8 cellular contexts compared by ENCODE assay signal in genomic region chr20:38747495-38748096, GRCh38. TPM values are rescaled to one million over a fixed set of nuclear protein-coding genes. Genes with fewer than 3 reads are reported as not detected.
DNase-seq lines count a peak whose midpoint lies in the region; ATAC-seq, FAIRE-seq and TF ChIP-seq lines count a peak whose summit lies in the region.

No MANE protein-coding gene starts in this region.

- no peaks in the 10 kb centered on the region for H3K36me3 Mint-ChIP-seq in activated CD8-positive, alpha-beta memory T cell treated with anti-CD3 and anti-CD28 coated beads, Interleukin-2, amount 10 ng/mL, durations not matched to agents 7 days and 5 days
- H3K36me3 Mint-ChIP-seq in activated T-helper 1 cell treated with anti-CD3 and anti-CD28 coated beads, Interleukin-12 subunit alpha, Interleukin-12 subunit beta, Interleukin-2, Interleukin-4 antibody, amounts not matched to agents 30 ng/mL and 10 ng/mL and 1 ng/mL, durations not matched to agents 14 hours and 24 hours and 36 hours (ENCODE audit: low read depth) = peaks cover 17% of the 10 kb centered on the region

- H3K9ac ChIP-seq in keratinocyte (ENCODE audit: control insufficient read depth, extremely low read depth, insufficient read depth, low read length) = peak overlapping the region; percentile 26

- H3K36me3 ChIP-seq in keratinocyte (ENCODE audit: control insufficient read depth in 2 of 2, extremely low read depth in 1 of 2, insufficient read depth in 2 of 2, low read length in 2 of 2) (peaks cover 0 to 4% of the 10 kb centered on the region in 2 experiments), tibial artery (peaks cover 0 to 11% (median 8%) of the 10 kb centered on the region in 3 donors)

- intact Hi-C loops in activated T-helper 1 cell treated with anti-CD3 and anti-CD28 coated beads, Interleukin-12 subunit alpha, Interleukin-12 subunit beta, Interleukin-2, Interleukin-4 antibody, amounts not matched to agents 30 ng/mL and 10 ng/mL and 1 ng/mL, durations not matched to agents 14 hours and 24 hours and 36 hours (cut with micrococcal nuclease) = loop anchor here (1.0 to 2.0 kb wide), 8 partner anchors 16 to 215 kb away; partner anchors contain the start of genes DHX35, FAM83D and PPP1R16B
- intact Hi-C loops in tibial artery (cut with DNase I; ENCODE audit: low total_unique reads) = no loop called here

- H3K9me1 ChIP-seq in keratinocyte (ENCODE audit: control insufficient read depth, extremely low read depth, insufficient read depth, low read length) = no peaks in the 10 kb centered on the region

- H3K4me1 ChIP-seq in keratinocyte (ENCODE audit: control insufficient read depth, extremely low read depth, insufficient read depth, low read length) (peaks cover 13% of the 10 kb centered on the region), tibial artery (peaks cover 0 to 15% (median 10%) of the 10 kb centered on the region in 4 donors)

- H3K4me3 ChIP-seq in keratinocyte (ENCODE audit: control insufficient read depth in 2 of 3, extremely low read depth in 1 of 3, insufficient read depth in 2 of 3, low read depth in 1 of 3, low read length in 3 of 3) = peak overlapping the region; percentile 66 to 72 (median 70)
- peak overlapping the region; percentile 87 to 90 for H3K4me3 ChIP-seq in tibial artery

- peaks cover 26% of the 10 kb centered on the region for H3K4me1 Mint-ChIP-seq in activated CD8-positive, alpha-beta memory T cell treated with anti-CD3 and anti-CD28 coated beads, Interleukin-2, amount 10 ng/mL, durations not matched to agents 7 days and 5 days
- peaks cover 37% of the 10 kb centered on the region for H3K4me1 Mint-ChIP-seq in activated T-helper 1 cell treated with anti-CD3 and anti-CD28 coated beads, Interleukin-12 subunit alpha, Interleukin-12 subunit beta, Interleukin-2, Interleukin-4 antibody, amounts not matched to agents 30 ng/mL and 10 ng/mL and 1 ng/mL, durations not matched to agents 14 hours and 24 hours and 36 hours (ENCODE audit: low read depth)

- FAIRE-seq in keratinocyte (lab: Jason Lieb, UNC) = no peak

- H4K20me1 ChIP-seq in keratinocyte (ENCODE audit: control insufficient read depth, extremely low read depth, insufficient read depth, low read length) = no peaks in the 10 kb centered on the region

- H3K9me3 Mint-ChIP-seq in activated CD8-positive, alpha-beta memory T cell treated with anti-CD3 and anti-CD28 coated beads, Interleukin-2, amount 10 ng/mL, durations not matched to agents 7 days and 5 days (ENCODE audit: low read depth) = no peaks in the 10 kb centered on the region
- no peaks in the 10 kb centered on the region for H3K9me3 Mint-ChIP-seq in activated T-helper 1 cell treated with anti-CD3 and anti-CD28 coated beads, Interleukin-12 subunit alpha, Interleukin-12 subunit beta, Interleukin-2, Interleukin-4 antibody, amounts not matched to agents 30 ng/mL and 10 ng/mL and 1 ng/mL, durations not matched to agents 14 hours and 24 hours and 36 hours

- ATAC-seq in activated CD8-positive, alpha-beta memory T cell treated with anti-CD3 and anti-CD28 coated beads, Interleukin-2, amount 10 ng/mL, durations not matched to agents 7 days and 5 days = no peak

- DNase-seq in activated CD8-positive, alpha-beta memory T cell treated with anti-CD3 and anti-CD28 coated beads, Interleukin-2, amount 10 ng/mL, durations not matched to agents 7 days and 5 days = no peak
- DNase-seq in activated CD8-positive, alpha-beta memory T cell treated with anti-CD3 and anti-CD28 coated beads for 24 hours = no peak
- no peak for DNase-seq in activated T-helper 1 cell treated with anti-CD3 and anti-CD28 coated beads, Interleukin-12 subunit alpha, Interleukin-12 subunit beta, Interleukin-2, Interleukin-4 antibody, amounts not matched to agents 30 ng/mL and 10 ng/mL and 1 ng/mL, durations not matched to agents 14 hours and 24 hours and 36 hours (ENCODE audit: low spot score)
- DNase-seq in keratinocyte (ENCODE audit: low read depth, low spot score) = no peak
- no peak for DNase-seq in tibial artery
- DNase-seq in superior temporal gyrus (ENCODE audit: extremely low spot score) = no peak
- no peak for DNase-seq in DMS153 treated with DMSO at 0.1 percent for 48 hours (lab: John Stamatoyannopoulos, UW; ENCODE audit: unreplicated experiment)
- no peak for DNase-seq in SKM-1 treated with dmso at 0.1 percent for 144 hours (lab: John Stamatoyannopoulos, UW; ENCODE audit: unreplicated experiment)

- H3K79me2 ChIP-seq in keratinocyte (ENCODE audit: control insufficient read depth, insufficient read depth, low read length) = peaks cover 4% of the 10 kb centered on the region

- no peaks in the 10 kb centered on the region for H3K9me3 ChIP-seq in keratinocyte (ENCODE audit: control insufficient read depth, low read depth, low read length)
- H3K9me3 ChIP-seq in tibial artery = no peaks in the 10 kb centered on the region

- dilution Hi-C loops in keratinocyte (cut with MboI; ENCODE audit: extremely low pct_ligation_motif_present, low sequenced_read_pairs) = no loop called here

- peak overlapping the region; percentile 91 for H3K4me3 Mint-ChIP-seq in activated CD8-positive, alpha-beta memory T cell treated with anti-CD3 and anti-CD28 coated beads, Interleukin-2, amount 10 ng/mL, durations not matched to agents 7 days and 5 days
- H3K4me3 Mint-ChIP-seq in activated T-helper 1 cell treated with anti-CD3 and anti-CD28 coated beads, Interleukin-12 subunit alpha, Interleukin-12 subunit beta, Interleukin-2, Interleukin-4 antibody, amounts not matched to agents 30 ng/mL and 10 ng/mL and 1 ng/mL, durations not matched to agents 14 hours and 24 hours and 36 hours = peak overlapping the region; percentile 94

- H3K27ac Mint-ChIP-seq in activated CD8-positive, alpha-beta memory T cell treated with anti-CD3 and anti-CD28 coated beads, Interleukin-2, amount 10 ng/mL, durations not matched to agents 7 days and 5 days = peak overlapping the region; percentile 27
- peak overlapping the region; percentile 78 for H3K27ac Mint-ChIP-seq in activated T-helper 1 cell treated with anti-CD3 and anti-CD28 coated beads, Interleukin-12 subunit alpha, Interleukin-12 subunit beta, Interleukin-2, Interleukin-4 antibody, amounts not matched to agents 30 ng/mL and 10 ng/mL and 1 ng/mL, durations not matched to agents 14 hours and 24 hours and 36 hours

- TF ChIP-seq CTCF in keratinocyte (optimal IDR thresholded peaks at IDR 0.05 in 1 of 3, IDR thresholded peaks at IDR 0.05 in 1 of 3, conservative IDR thresholded peaks at IDR 0.05 in 1 of 3; ENCODE audit: extremely low read depth in 1 of 3, insufficient read depth in 2 of 3, low read length in 3 of 3) (no peak), tibial artery (IDR thresholded peaks at IDR 0.05) (no peak)

- H3K27ac ChIP-seq in keratinocyte (ENCODE audit: control insufficient read depth, insufficient read depth, low read length) (no peak overlapping the region), tibial artery (peak overlapping the region; percentile 83 to 86)

- H3K27me3 Mint-ChIP-seq in activated CD8-positive, alpha-beta memory T cell treated with anti-CD3 and anti-CD28 coated beads, Interleukin-2, amount 10 ng/mL, durations not matched to agents 7 days and 5 days = peaks cover 9% of the 10 kb centered on the region
- peaks cover 11% of the 10 kb centered on the region for H3K27me3 Mint-ChIP-seq in activated T-helper 1 cell treated with anti-CD3 and anti-CD28 coated beads, Interleukin-12 subunit alpha, Interleukin-12 subunit beta, Interleukin-2, Interleukin-4 antibody, amounts not matched to agents 30 ng/mL and 10 ng/mL and 1 ng/mL, durations not matched to agents 14 hours and 24 hours and 36 hours (ENCODE audit: insufficient read depth)

- no peaks in the 10 kb centered on the region for H3K27me3 ChIP-seq in keratinocyte (ENCODE audit: control insufficient read depth, extremely low read depth, insufficient read depth, low read length)
- H3K27me3 ChIP-seq in tibial artery = peaks cover 0 to 10% of the 10 kb centered on the region in 2 donors

- H3K4me2 ChIP-seq in keratinocyte (ENCODE audit: control insufficient read depth, extremely low read depth, insufficient read depth, low read depth, low read length) = peak overlapping the region; percentile 85

- peak overlapping the region; percentile 93 for H2AFZ ChIP-seq in keratinocyte (ENCODE audit: control insufficient read depth, low read length)

- CTCF ChIA-PET in activated CD8-positive, alpha-beta memory T cell treated with anti-CD3 and anti-CD28 coated beads, Interleukin-2, amount 10 ng/mL, durations not matched to agents 7 days and 5 days (lab: Charles Lee) = interaction anchor here (1.0 to 3.5 kb wide), 8 partner anchors 17 to 215 kb away, joined by 3 to 15 read pairs (median 4); partner anchors contain the start of gene DHX35

RNA-seq across cellular contexts. Expression of gene ACTR5, which starts 0.7 kb away (rescaled TPM):
- 10 to 100 TPM in 1 of 2 experiments, 1 to 10 TPM in 1; 9.5 to 10.6 TPM for total RNA-seq in activated CD8-positive, alpha-beta memory T cell treated with anti-CD3 and anti-CD28 coated beads, Interleukin-2, amount 10 ng/mL, durations not matched to agents 7 days and 5 days
- total RNA-seq in activated T-helper 1 cell treated with anti-CD3 and anti-CD28 coated beads, Interleukin-12 subunit alpha, Interleukin-12 subunit beta, Interleukin-2, Interleukin-4 antibody, amounts not matched to agents 30 ng/mL and 10 ng/mL and 1 ng/mL, durations not matched to agents 14 hours and 24 hours and 36 hours = 14.9 and 15.2 TPM in 2 replicates
- polyA plus RNA-seq in keratinocyte = 9.7 to 10.1 TPM (median 9.9 TPM) in 3 replicates
- polyA plus RNA-seq in keratinocyte (2011; ENCODE audit: low read depth) = 5.3 TPM
- 6.2 and 7.0 TPM in 2 replicates for polyA plus RNA-seq in keratinocyte (2011; cell fraction: cytosol; rRNA removed)
- 19.4 and 21.8 TPM in 2 replicates for polyA plus RNA-seq in keratinocyte (2011; cell fraction: nucleus; rRNA removed)
- polyA plus RNA-seq in keratinocyte (2012; ENCODE audit: low replicate concordance) = 6.5 TPM in 2 replicates
- polyA minus RNA-seq in keratinocyte = 6.4 to 7.5 TPM (median 6.8 TPM) in 3 replicates
- 6.1 TPM for polyA minus RNA-seq in keratinocyte (2011; cell fraction: cytosol; rRNA and poly(A)+ RNA removed)
- 7.4 and 9.7 TPM in 2 replicates for polyA minus RNA-seq in keratinocyte (2011; cell fraction: nucleus; rRNA and poly(A)+ RNA removed)

RNA-seq across cellular contexts. Expression of gene SLC32A1, which starts 23.3 kb away (rescaled TPM):
- total RNA-seq in activated CD8-positive, alpha-beta memory T cell treated with anti-CD3 and anti-CD28 coated beads, Interleukin-2, amount 10 ng/mL, durations not matched to agents 7 days and 5 days = not detected
- total RNA-seq in activated T-helper 1 cell treated with anti-CD3 and anti-CD28 coated beads, Interleukin-12 subunit alpha, Interleukin-12 subunit beta, Interleukin-2, Interleukin-4 antibody, amounts not matched to agents 30 ng/mL and 10 ng/mL and 1 ng/mL, durations not matched to agents 14 hours and 24 hours and 36 hours = not detected in 2 replicates
- polyA plus RNA-seq in keratinocyte = not detected in 3 replicates
- not detected for polyA plus RNA-seq in keratinocyte (2011; ENCODE audit: low read depth)
- polyA plus RNA-seq in keratinocyte (2011; cell fraction: cytosol; rRNA removed) = not detected in 2 replicates
- polyA plus RNA-seq in keratinocyte (2011; cell fraction: nucleus; rRNA removed) = not detected in 2 replicates
- not detected in 2 replicates for polyA plus RNA-seq in keratinocyte (2012; ENCODE audit: low replicate concordance)
- polyA minus RNA-seq in keratinocyte = not detected in 3 replicates
- not detected for polyA minus RNA-seq in keratinocyte (2011; cell fraction: cytosol; rRNA and poly(A)+ RNA removed)
- not detected in 2 replicates for polyA minus RNA-seq in keratinocyte (2011; cell fraction: nucleus; rRNA and poly(A)+ RNA removed)

RNA-seq across cellular contexts. Expression of gene PPP1R16B, which starts 57.9 kb away (rescaled TPM):
- 100 to 1,000 TPM in 1 of 2 experiments, 10 to 100 TPM in 1; 86.5 to 128 TPM for total RNA-seq in activated CD8-positive, alpha-beta memory T cell treated with anti-CD3 and anti-CD28 coated beads, Interleukin-2, amount 10 ng/mL, durations not matched to agents 7 days and 5 days
- 139 and 143 TPM in 2 replicates for total RNA-seq in activated T-helper 1 cell treated with anti-CD3 and anti-CD28 coated beads, Interleukin-12 subunit alpha, Interleukin-12 subunit beta, Interleukin-2, Interleukin-4 antibody, amounts not matched to agents 30 ng/mL and 10 ng/mL and 1 ng/mL, durations not matched to agents 14 hours and 24 hours and 36 hours
- polyA plus RNA-seq in keratinocyte = 0.19 TPM in 1 of 3 replicates, not detected in the others
- not detected for polyA plus RNA-seq in keratinocyte (2011; ENCODE audit: low read depth)
- not detected in 2 replicates for polyA plus RNA-seq in keratinocyte (2011; cell fraction: cytosol; rRNA removed)
- not detected in 2 replicates for polyA plus RNA-seq in keratinocyte (2011; cell fraction: nucleus; rRNA removed)
- not detected in 2 replicates for polyA plus RNA-seq in keratinocyte (2012; ENCODE audit: low replicate concordance)
- polyA minus RNA-seq in keratinocyte = not detected in 3 replicates
- polyA minus RNA-seq in keratinocyte (2011; cell fraction: cytosol; rRNA and poly(A)+ RNA removed) = not detected
- polyA minus RNA-seq in keratinocyte (2011; cell fraction: nucleus; rRNA and poly(A)+ RNA removed) = not detected in 2 replicates
